ENCODE assay signal across 32 cellular contexts in genomic region chr2:124112966-124113365, GRCh38.
DNase-seq lines count a peak whose midpoint lies in the region; ATAC-seq, FAIRE-seq and TF ChIP-seq lines count a peak whose summit lies in the region.
"Had no signal": no experiment of that assay in that cellular context is flagged by ENCODE, and none has a peak within 500 bp of the region (broad histone marks: within the 10 kb centered on the region; RNA-seq: fewer than 3 reads in every experiment).

No MANE protein-coding gene starts in this region.

- H3K4me3 ChIP-seq in breast epithelium: no peak overlapping the region
- H3K4me3 ChIP-seq in mammary epithelial cell (replicated peaks in 1 of 3; ENCODE audit: insufficient read depth in 1 of 3, low read depth in 2 of 3, low read length in 3 of 3): no peak overlapping the region
- H3K4me3 ChIP-seq in foreskin fibroblast (ENCODE audit: low read depth in 1 of 2, low read length in 2 of 2): no peak overlapping the region
- H3K4me3 ChIP-seq in Caco-2 (ENCODE audit: low read depth, low read length): no peak overlapping the region
- H3K4me3 ChIP-seq: colonic mucosa, esophagus muscularis mucosa, heart left ventricle, psoas muscle, SJCRH30, upper lobe of right lung had no signal

- H3K9me3 ChIP-seq in breast epithelium: no peaks in the 10 kb centered on the region
- H3K9me3 ChIP-seq in mammary epithelial cell (replicated peaks; ENCODE audit: insufficient read depth, low read length): peaks cover 10% of the 10 kb centered on the region
- no peaks in the 10 kb centered on the region for H3K9me3 ChIP-seq in Caco-2
- H3K9me3 ChIP-seq: colonic mucosa, esophagus muscularis mucosa, heart left ventricle, neutrophil, psoas muscle, SJCRH30, upper lobe of right lung had no signal

- WGBS in mammary epithelial cell (ENCODE audit: low coverage, missing lambda C conversion rate): 0% methylated on average over 2 of the region's 2 CpGs

- no peaks in the 10 kb centered on the region for H3K36me3 ChIP-seq in breast epithelium
- no peaks in the 10 kb centered on the region for H3K36me3 ChIP-seq in mammary epithelial cell (ENCODE audit: insufficient read depth, low read length)
- H3K36me3 ChIP-seq in Caco-2 (ENCODE audit: control insufficient read depth, insufficient read depth, low read length): no peaks in the 10 kb centered on the region
- H3K36me3 ChIP-seq: colonic mucosa, esophagus muscularis mucosa, heart left ventricle, neutrophil, SJCRH30, upper lobe of right lung had no signal

- H3K4me1 ChIP-seq in breast epithelium (no peaks in the 10 kb centered on the region), mammary epithelial cell (ENCODE audit: insufficient read depth, low read length) (no peaks in the 10 kb centered on the region), Caco-2 (no peaks in the 10 kb centered on the region)
- H3K4me1 ChIP-seq: colonic mucosa, esophagus muscularis mucosa, heart left ventricle, psoas muscle, SJCRH30, upper lobe of right lung had no signal

- no peaks in the 10 kb centered on the region for H3K36me3 Mint-ChIP-seq in MCF 10A (ENCODE audit: insufficient read depth, unreplicated experiment)
- no peaks in the 10 kb centered on the region for H3K36me3 Mint-ChIP-seq in Caco-2 (ENCODE audit: insufficient read depth, unreplicated experiment)
- H3K36me3 Mint-ChIP-seq: brain had no signal

- DNase-seq in MCF 10A (ENCODE audit: unreplicated experiment) (peak; percentile 72), breast epithelium (ENCODE audit: low spot score in 2 of 2) (no peak), mammary epithelial cell (peak; percentile 7), foreskin fibroblast (peak; percentile 31 to 60), urothelium cell line (ENCODE audit: low spot score) (peak; percentile 20), Caco-2 (no peak), NOMO-1 (lab: John Stamatoyannopoulos, UW; ENCODE audit: unreplicated experiment in 2 of 2) (no peak)
- DNase-seq: activated CD8-positive, alpha-beta T cell treated with anti-CD3 and anti-CD28 coated beads, Interleukin-2, amount 10 ng/mL, durations not matched to agents 7 days and 5 days; activated gamma-delta T cell; activated naive CD8-positive, alpha-beta T cell treated with anti-CD3 and anti-CD28 coated beads, Interleukin-2, amount 50 U/mL, for 24 hours; CD4-positive, alpha-beta T cell; colonic mucosa; DMS153; effector memory CD8-positive, alpha-beta T cell; GDM1; heart left ventricle; mesendoderm; NCI-H1105; NCI-H2029 treated with DMSO at 0.1 percent for 48 hours; NCI-H345; NCI-H774; psoas muscle; SJCRH30; substantia nigra; T-helper 1 cell; upper lobe of right lung had no signal

- POLR2A ChIA-PET in MCF 10A (lab: Yijun Ruan, JAX) (interaction anchor here (0.5 to 1.2 kb wide), 3 partner anchors 10 to 200 kb away, joined by 3 read pairs; no protein-coding TSS in a partner anchor), Caco-2 (lab: Charles Lee) (no interaction called here)

- in situ Hi-C loops in mammary epithelial cell (cut with MboI; ENCODE audit: low sequenced_read_pairs in 2 of 2): no loop called here

- dilution Hi-C loops in mammary epithelial cell (cut with HindIII; ENCODE audit: low sequenced_read_pairs): no loop called here

- BruUV-seq in MCF 10A (replicated peaks; lab: Mats Ljungman, UMichigan) (no TSS peak), mammary epithelial cell (replicated peaks; lab: Mats Ljungman, UMichigan) (no TSS peak), Caco-2 (replicated peaks; lab: Mats Ljungman, UMichigan) (no TSS peak)

- no peak overlapping the region for H2AFZ ChIP-seq in mammary epithelial cell (ENCODE audit: low read depth, low read length)

- H3K27ac Mint-ChIP-seq in MCF 10A (ENCODE audit: low read depth, unreplicated experiment) (no peak overlapping the region), Caco-2 (ENCODE audit: unreplicated experiment) (no peak overlapping the region)
- H3K27ac Mint-ChIP-seq: activated CD8-positive, alpha-beta T cell treated with anti-CD3 and anti-CD28 coated beads, Interleukin-2, amount 10 ng/mL, durations not matched to agents 7 days and 5 days; activated naive CD8-positive, alpha-beta T cell treated with anti-CD3 and anti-CD28 coated beads, Interleukin-2, amount 50 U/mL, for 24 hours; brain; CD4-positive, alpha-beta T cell; effector memory CD8-positive, alpha-beta T cell had no signal

- peak; percentile 35 for FAIRE-seq in urothelium cell line (lab: Jason Lieb, UNC)
- FAIRE-seq: H54 had no signal

- TF ChIP-seq CTCF in MCF 10A (IDR thresholded peaks at IDR 0.05; ENCODE audit: unreplicated experiment): no peak
- no peak for TF ChIP-seq CTCF in breast epithelium (IDR thresholded peaks at IDR 0.05)
- no peak for TF ChIP-seq CTCF in mammary epithelial cell (conservative IDR thresholded peaks at IDR 0.05 in 1 of 2, IDR thresholded peaks at IDR 0.05 in 1 of 2; ENCODE audit: extremely low read depth in 1 of 2, insufficient read depth in 1 of 2, low read depth in 1 of 2, low read length in 2 of 2)
- TF ChIP-seq CTCF in foreskin fibroblast (IDR thresholded peaks at IDR 0.05; ENCODE audit: low read depth, low read length): no peak
- no peak for TF ChIP-seq CTCF in Caco-2 (IDR thresholded peaks at IDR 0.05; ENCODE audit: insufficient read depth in 1 of 2, low read depth in 1 of 2, low read length in 1 of 2, severe bottlenecking in 1 of 2, unreplicated experiment in 1 of 2)

- no peak overlapping the region for H3K4me2 ChIP-seq in mammary epithelial cell (ENCODE audit: insufficient read depth, low read depth, low read length)

- H3K9me3 Mint-ChIP-seq in MCF 10A (ENCODE audit: unreplicated experiment): no peaks in the 10 kb centered on the region
- no peaks in the 10 kb centered on the region for H3K9me3 Mint-ChIP-seq in Caco-2 (ENCODE audit: unreplicated experiment)
- H3K9me3 Mint-ChIP-seq: activated naive CD8-positive, alpha-beta T cell treated with anti-CD3 and anti-CD28 coated beads, Interleukin-2, amount 50 U/mL, for 24 hours; CD4-positive, alpha-beta T cell had no signal

- H3K4me1 Mint-ChIP-seq in MCF 10A (ENCODE audit: insufficient read depth, unreplicated experiment) (no peaks in the 10 kb centered on the region), Caco-2 (ENCODE audit: low read depth, unreplicated experiment) (no peaks in the 10 kb centered on the region)
- H3K4me1 Mint-ChIP-seq: activated naive CD8-positive, alpha-beta T cell treated with anti-CD3 and anti-CD28 coated beads, Interleukin-2, amount 50 U/mL, for 24 hours; brain had no signal

- H3K4me3 Mint-ChIP-seq in MCF 10A (ENCODE audit: unreplicated experiment) (no peak overlapping the region), Caco-2 (ENCODE audit: unreplicated experiment) (no peak overlapping the region)
- H3K4me3 Mint-ChIP-seq: activated CD8-positive, alpha-beta T cell treated with anti-CD3 and anti-CD28 coated beads, Interleukin-2, amount 10 ng/mL, durations not matched to agents 7 days and 5 days; activated naive CD8-positive, alpha-beta T cell treated with anti-CD3 and anti-CD28 coated beads, Interleukin-2, amount 50 U/mL, for 24 hours; brain; CD4-positive, alpha-beta T cell; effector memory CD8-positive, alpha-beta T cell had no signal

- no peaks in the 10 kb centered on the region for H3K79me2 ChIP-seq in mammary epithelial cell (ENCODE audit: insufficient read depth, low read length)

- H3K27me3 Mint-ChIP-seq in MCF 10A (ENCODE audit: insufficient read depth, unreplicated experiment) (no peaks in the 10 kb centered on the region), Caco-2 (ENCODE audit: insufficient read depth, unreplicated experiment) (peaks cover 3% of the 10 kb centered on the region)
- H3K27me3 Mint-ChIP-seq: activated naive CD8-positive, alpha-beta T cell treated with anti-CD3 and anti-CD28 coated beads, Interleukin-2, amount 50 U/mL, for 24 hours; brain; CD4-positive, alpha-beta T cell; effector memory CD8-positive, alpha-beta T cell had no signal

- no peak overlapping the region for H3K9ac ChIP-seq in mammary epithelial cell (ENCODE audit: insufficient read depth, low read length)

- no peak for ATAC-seq in GM19324 (IDR thresholded peaks at IDR 0.05; ENCODE audit: low FRiP score, unreplicated experiment)
- ATAC-seq: activated CD8-positive, alpha-beta T cell treated with anti-CD3 and anti-CD28 coated beads, Interleukin-2, amount 10 ng/mL, durations not matched to agents 7 days and 5 days; activated naive CD8-positive, alpha-beta T cell treated with anti-CD3 and anti-CD28 coated beads, Interleukin-2, amount 50 U/mL, for 24 hours; effector memory CD8-positive, alpha-beta T cell; heart left ventricle; psoas muscle; upper lobe of right lung had no signal

- H3K27ac ChIP-seq in breast epithelium: no peak overlapping the region
- no peak overlapping the region for H3K27ac ChIP-seq in mammary epithelial cell (ENCODE audit: insufficient read depth, low read depth, low read length)
- H3K27ac ChIP-seq: 22Rv1, colonic mucosa, esophagus muscularis mucosa, heart left ventricle, neutrophil, psoas muscle, SJCRH30, upper lobe of right lung had no signal

- TF ChIP-seq POLR2A in breast epithelium (IDR thresholded peaks at IDR 0.05): no peak

- H4K20me1 ChIP-seq in mammary epithelial cell (ENCODE audit: insufficient read depth, low read length): no peaks in the 10 kb centered on the region

- H3K27me3 ChIP-seq in breast epithelium (no peaks in the 10 kb centered on the region), mammary epithelial cell (ENCODE audit: insufficient read depth, low read length) (no peaks in the 10 kb centered on the region), Caco-2 (replicated peaks; ENCODE audit: control insufficient read depth, insufficient read depth, low read length) (no peaks in the 10 kb centered on the region)
- H3K27me3 ChIP-seq: colonic mucosa, esophagus muscularis mucosa, heart left ventricle, neutrophil, SJCRH30, upper lobe of right lung had no signal

- CTCF ChIA-PET in MCF 10A (lab: Yijun Ruan, JAX) (interaction anchor here (0.7 kb wide), 1 partner anchor 17 kb away, joined by 3 read pairs; no protein-coding TSS in a partner anchor), mammary epithelial cell (lab: Charles Lee; ENCODE audit: low non-redundant PET) (no interaction called here), Caco-2 (lab: Charles Lee) (no interaction called here)

- intact Hi-C loops in MCF 10A (cut with micrococcal nuclease) (loop anchor here (10.0 kb wide), 1 partner anchor 142 kb away; no protein-coding TSS in a partner anchor), breast epithelium (cut with DNase I; ENCODE audit: low total_unique reads) (no loop called here), mammary epithelial cell (cut with micrococcal nuclease) (no loop called here), Caco-2 (cut with micrococcal nuclease; ENCODE audit: unreplicated experiment) (no loop called here)

Comparison
In these comparisons a context has a peak if more than half of its experiments do, and no peak if none do; other contexts are left out.
1. DNase-seq: peak in MCF 10A (single experiment), mammary epithelial cell (single experiment), foreskin fibroblast (2 of 2) and urothelium cell line (single experiment); none in breast epithelium (0 of 2), Caco-2 (0 of 2) and NOMO-1 (0 of 2).